In genomic region chr15:74620636-74621545, GRCh38 we compare ENCODE assay signal across 8 cellular contexts. TPM values are rescaled to one million over a fixed set of nuclear protein-coding genes. Genes with fewer than 3 reads are reported as not detected.
DNase-seq lines count a peak whose midpoint lies in the region; ATAC-seq, FAIRE-seq and TF ChIP-seq lines count a peak whose summit lies in the region.

No MANE protein-coding gene starts in this region.

- H2BK120ac ChIP-seq in H1 (replicated peaks; ENCODE audit: low read depth, low read length) = no peak overlapping the region

- no peak overlapping the region for H4K5ac ChIP-seq in H1 (ENCODE audit: insufficient read length, low read depth, low read length)

- no peak overlapping the region for H3K56ac ChIP-seq in H1 (replicated peaks; ENCODE audit: insufficient read length, low read depth, low read length)

- H3K4me2 ChIP-seq in DND-41 (ENCODE audit: insufficient read depth, low read length) (no peak overlapping the region), H1 (ENCODE audit: insufficient read depth in 1 of 2, low read depth in 2 of 2, low read length in 2 of 2) (no peak overlapping the region)

- no peak for TF ChIP-seq POLR2A in H1 (IDR thresholded peaks at IDR 0.05; ENCODE audit: control extremely low read depth in 1 of 2, low read depth in 2 of 2, low read length in 2 of 2)

- no peak overlapping the region for H4K91ac ChIP-seq in H1 (replicated peaks; ENCODE audit: insufficient read length, low read length)

- H3K27ac ChIP-seq in DND-41 (ENCODE audit: low read length) = no peak overlapping the region
- no peak overlapping the region for H3K27ac ChIP-seq in H1 (ENCODE audit: low read depth, low read length)

- no peak overlapping the region for H2BK15ac ChIP-seq in H1 (ENCODE audit: low read length)

- H3K4me1 ChIP-seq in DND-41 (ENCODE audit: insufficient read depth, low read length) = peaks cover 25% of the 10 kb centered on the region
- peaks cover 0 to 5% (median 2%) of the 10 kb centered on the region in 4 experiments; a peak in 5 of 7 replicates for H3K4me1 ChIP-seq in H1 (replicated peaks in 1 of 4; ENCODE audit: control insufficient read depth in 3 of 4, insufficient read depth in 4 of 4, low read length in 3 of 4)

- CTCF ChIA-PET in H1 (lab: Charles Lee; ENCODE audit: partially characterized antibody) = interaction anchor here (0.5 to 37.5 kb wide), 34 partner anchors 8 to 1207 kb away, joined by 3 to 1439 read pairs (median 4); partner anchors contain the start of genes CSK and CYP1A2

- TF ChIP-seq EP300 in H1 (IDR thresholded peaks at IDR 0.05; ENCODE audit: borderline replicate concordance in 1 of 2, low read depth in 2 of 2, low read length in 2 of 2) = no peak

- H2BK12ac ChIP-seq in H1 (ENCODE audit: low read depth, low read length) = no peak overlapping the region

- no peak overlapping the region for H3K4me3 ChIP-seq in DND-41 (ENCODE audit: low read depth in 1 of 2, low read length in 2 of 2)
- H3K4me3 ChIP-seq in HFF-Myc (replicated peaks; ENCODE audit: low read depth, low read length) = no peak overlapping the region
- H3K4me3 ChIP-seq in H1 (ENCODE audit: extremely low read depth in 1 of 4, insufficient read depth in 2 of 4, low read depth in 3 of 4, low read length in 4 of 4) = no peak overlapping the region

- POLR2A ChIA-PET in H1 (lab: Charles Lee; ENCODE audit: partially characterized antibody) = interaction anchor here (1.0 to 2.9 kb wide), 4 partner anchors 10 to 159 kb away, joined by 3 to 9 read pairs (median 8); no protein-coding TSS in a partner anchor

- FAIRE-seq in H1 (lab: Jason Lieb, UNC) = peak; percentile 60

- no peaks in the 10 kb centered on the region for H3K9me3 Mint-ChIP-seq in stimulated activated effector memory CD8-positive, alpha-beta T cell treated with anti-CD3 and anti-CD28 coated beads, Interleukin-12 subunit alpha, Interleukin-12 subunit beta, amount 100 ng/mL, for 72 hours

- H3K79me2 ChIP-seq in DND-41 (ENCODE audit: insufficient read depth, low read length) (peaks cover 65% of the 10 kb centered on the region), H1 (ENCODE audit: control insufficient read depth in 1 of 2, insufficient read depth in 2 of 2, low read length in 2 of 2) (peaks cover 14 to 45% of the 10 kb centered on the region in 2 experiments)

- H2AK5ac ChIP-seq in H1 (ENCODE audit: low read depth, low read length) = no peak overlapping the region

- H2AFZ ChIP-seq in DND-41 (ENCODE audit: low read depth, low read length) = no peak overlapping the region
- no peak overlapping the region for H2AFZ ChIP-seq in H1 (ENCODE audit: low read length)

- H3K4ac ChIP-seq in H1 (replicated peaks; ENCODE audit: insufficient read length, low read depth, low read length) = no peak overlapping the region

- no peak overlapping the region for H3K9ac ChIP-seq in DND-41 (ENCODE audit: low read depth, low read length)
- no peak overlapping the region for H3K9ac ChIP-seq in H1 (replicated peaks in 1 of 4; ENCODE audit: extremely low read depth in 1 of 4, low read depth in 3 of 4, low read length in 3 of 4)

- peak; percentile 82 for ATAC-seq in DND-41 (ENCODE audit: insufficient read depth, low read depth)
- ATAC-seq in stimulated activated effector memory CD8-positive, alpha-beta T cell treated with anti-CD3 and anti-CD28 coated beads, Interleukin-12 subunit alpha, Interleukin-12 subunit beta, amount 100 ng/mL, for 72 hours = peak; percentile 84
- no peak for ATAC-seq in GM18873 (IDR thresholded peaks at IDR 0.05; ENCODE audit: low FRiP score, unreplicated experiment)

- H3K4me3 Mint-ChIP-seq in stimulated activated effector memory CD8-positive, alpha-beta T cell treated with anti-CD3 and anti-CD28 coated beads, Interleukin-12 subunit alpha, Interleukin-12 subunit beta, amount 100 ng/mL, for 72 hours = no peak overlapping the region

- peak overlapping the region; percentile 80 for H3K27ac Mint-ChIP-seq in stimulated activated effector memory CD8-positive, alpha-beta T cell treated with anti-CD3 and anti-CD28 coated beads, Interleukin-12 subunit alpha, Interleukin-12 subunit beta, amount 100 ng/mL, for 72 hours

- DNase-seq in DND-41 (peak; percentile 74), HFF-Myc (ENCODE audit: extremely low read depth, low read depth) (no peak), NOMO-1 (lab: John Stamatoyannopoulos, UW; ENCODE audit: unreplicated experiment in 2 of 2) (peak; percentile 56 to 58), H1 (ENCODE audit: low read depth in 1 of 2, low spot score in 2 of 2) (peak; percentile 53 to 83), mucosa of gallbladder (ENCODE audit: low spot score) (peak; percentile 79)
- DNase-seq in activated CD8-positive, alpha-beta memory T cell treated with anti-CD3 and anti-CD28 coated beads for 48 hours (ENCODE audit: low read depth in 2 of 3, low spot score in 2 of 3) = peak; percentile 39 to 41 (median 40)
- DNase-seq in stimulated activated effector memory CD8-positive, alpha-beta T cell treated with anti-CD3 and anti-CD28 coated beads, Interleukin-12 subunit alpha, Interleukin-12 subunit beta, amount 100 ng/mL, for 72 hours (ENCODE audit: low spot score in 2 of 2) = peak; percentile 52 to 83

- H3K23ac ChIP-seq in H1 (ENCODE audit: insufficient read length) = no peak overlapping the region

- H4K20me1 ChIP-seq in DND-41 (ENCODE audit: insufficient read depth, low read length) (peaks cover 96% of the 10 kb centered on the region), H1 (replicated peaks in 1 of 2; ENCODE audit: control insufficient read depth in 1 of 2, insufficient read depth in 2 of 2, low read length in 2 of 2) (peaks cover 29 to 68% of the 10 kb centered on the region in 2 experiments)

- H2BK5ac ChIP-seq in H1 (ENCODE audit: low read depth, low read length) = no peak overlapping the region

- peaks cover 65% of the 10 kb centered on the region for H3K4me1 Mint-ChIP-seq in stimulated activated effector memory CD8-positive, alpha-beta T cell treated with anti-CD3 and anti-CD28 coated beads, Interleukin-12 subunit alpha, Interleukin-12 subunit beta, amount 100 ng/mL, for 72 hours

- TF ChIP-seq CTCF in DND-41 (IDR thresholded peaks at IDR 0.05; ENCODE audit: borderline replicate concordance, extremely low read depth, low read length, poor library complexity, severe bottlenecking) (peak; percentile 87), HFF-Myc (IDR thresholded peaks at IDR 0.05; ENCODE audit: low read depth, low read length, missing control alignments) (peak; percentile 97), H1 (IDR thresholded peaks at IDR 0.05; ENCODE audit: control extremely low read depth in 1 of 3, insufficient read depth in 1 of 3, low read depth in 1 of 3, low read length in 3 of 3) (peak in 2 of 3 experiments; percentile 100; a peak in 3 of 4 replicates)

- WGBS in H1 (ENCODE audit: extremely low coverage in 1 of 2, insufficient coverage in 1 of 2, insufficient read length in 1 of 2, insufficient replicate concordance in 2 of 2, low coverage in 1 of 2, low lambda C conversion rate in 2 of 2, missing lambda C conversion rate in 1 of 2), 2 experiments = 71% methylated on average over 20 of the region's 23 CpGs; no CpG with 5 or more reads in 1 of the 2 experiments

- no peak overlapping the region for H3K14ac ChIP-seq in H1 (ENCODE audit: insufficient read length)

- H3K9me3 ChIP-seq in DND-41 (ENCODE audit: insufficient read depth, low read length, severe bottlenecking) (no peaks in the 10 kb centered on the region), H1 (ENCODE audit: insufficient read depth in 2 of 2, low read depth in 1 of 2, low read length in 1 of 2) (no peaks in the 10 kb centered on the region)

- no peaks in the 10 kb centered on the region for H3K27me3 ChIP-seq in DND-41 (ENCODE audit: insufficient read depth, low read length, poor library complexity)
- H3K27me3 ChIP-seq in H1 (replicated peaks in 1 of 4; ENCODE audit: control insufficient read depth in 3 of 4, extremely low read depth in 1 of 4, insufficient read depth in 3 of 4, low read length in 3 of 4) = no peaks in the 10 kb centered on the region

- no peak overlapping the region for H3K18ac ChIP-seq in H1 (ENCODE audit: extremely low read depth, low read length)

- peaks cover 15% of the 10 kb centered on the region for H3K79me1 ChIP-seq in H1 (ENCODE audit: low read depth, low read length)

- no peak overlapping the region for H2BK20ac ChIP-seq in H1 (ENCODE audit: low read length)

- TF ChIP-seq RAD21 in H1 (IDR thresholded peaks at IDR 0.05 in 1 of 2, conservative IDR thresholded peaks at IDR 0.05 in 1 of 2; ENCODE audit: low read depth in 2 of 2, low read length in 2 of 2) = peak; percentile 77 to 83

- H4K8ac ChIP-seq in H1 (ENCODE audit: extremely low read depth, insufficient read depth, low read length) = peak overlapping the region; percentile 69; the same call in 1 of the 2 replicates

- H3K23me2 ChIP-seq in H1 (ENCODE audit: low read depth, low read length) = peaks cover 7% of the 10 kb centered on the region; the same call in 1 of the 2 replicates

- H3K36me3 ChIP-seq in DND-41 (ENCODE audit: insufficient read depth, low read length) = peaks cover 92% of the 10 kb centered on the region
- peaks cover 36 to 46% (median 41%) of the 10 kb centered on the region in 4 experiments for H3K36me3 ChIP-seq in H1 (ENCODE audit: control insufficient read depth in 2 of 4, insufficient read depth in 4 of 4, low read length in 3 of 4)

- peaks cover 92% of the 10 kb centered on the region for H3K36me3 Mint-ChIP-seq in stimulated activated effector memory CD8-positive, alpha-beta T cell treated with anti-CD3 and anti-CD28 coated beads, Interleukin-12 subunit alpha, Interleukin-12 subunit beta, amount 100 ng/mL, for 72 hours

TF ChIP-seq in H1, 55 proteins besides CTCF, POLR2A, EP300 and RAD21 (continues in another document):
- TF ChIP-seq HDAC2 (IDR thresholded peaks at IDR 0.05; ENCODE audit: borderline replicate concordance in 1 of 2, low read depth in 2 of 2, low read length in 2 of 2) (no peak), GTF2F1 (IDR thresholded peaks at IDR 0.05; ENCODE audit: borderline replicate concordance, low read depth, low read length) (no peak), CEBPB (IDR thresholded peaks at IDR 0.05; ENCODE audit: low read depth, low read length) (no peak), FOSL1 (IDR thresholded peaks at IDR 0.05; ENCODE audit: insufficient read depth, low read depth, low read length) (no peak), CBX5 (IDR thresholded peaks at IDR 0.05; ENCODE audit: low read depth, low read length) (no peak), JUND (IDR thresholded peaks at IDR 0.05; ENCODE audit: low read length) (peak; percentile 48; the same call in 1 of the 2 replicates), BACH1 (IDR thresholded peaks at IDR 0.05; ENCODE audit: low read length) (no peak)

RNA-seq across cellular contexts. Expression of gene CLK3, which starts 5.3 kb away (rescaled TPM):
- total RNA-seq in H1 (2021; fragmentation: NEBNext Ultra II Directional; extraction: Animal tissue kit (Norgen Biotek cat#: 25700)) = 42.4 and 43.5 TPM in 2 replicates
- 67.3 and 75.6 TPM in 2 replicates for polyA plus RNA-seq in H1 (2011; rRNA removed)
- polyA plus RNA-seq in H1 (2011; cell fraction: cytosol; rRNA removed) = 75.7 TPM
- 149 TPM for polyA plus RNA-seq in H1 (2011; cell fraction: nucleus; rRNA removed)
- 40.8 to 48.1 TPM (median 45.6 TPM) in 4 replicates for polyA plus RNA-seq in H1 (2012, experiment 1 of 2)
- 24.6 TPM for polyA plus RNA-seq in H1 (2012, experiment 2 of 2)
- polyA plus RNA-seq in H1 (2013, experiment 1 of 2) = 37.3 TPM
- polyA plus RNA-seq in H1 (2013, experiment 2 of 2) = 36.4 TPM
- polyA minus RNA-seq in H1 (2011; rRNA and poly(A)+ RNA removed) = 48.8 and 72.9 TPM in 2 replicates
- 24.0 TPM for polyA minus RNA-seq in H1 (2011; cell fraction: cytosol; rRNA and poly(A)+ RNA removed)
- 91.8 TPM for polyA minus RNA-seq in H1 (2011; cell fraction: nucleus; rRNA and poly(A)+ RNA removed)
- 95.0 TPM for total RNA-seq in mucosa of gallbladder
